In the genomic region with DNA sequence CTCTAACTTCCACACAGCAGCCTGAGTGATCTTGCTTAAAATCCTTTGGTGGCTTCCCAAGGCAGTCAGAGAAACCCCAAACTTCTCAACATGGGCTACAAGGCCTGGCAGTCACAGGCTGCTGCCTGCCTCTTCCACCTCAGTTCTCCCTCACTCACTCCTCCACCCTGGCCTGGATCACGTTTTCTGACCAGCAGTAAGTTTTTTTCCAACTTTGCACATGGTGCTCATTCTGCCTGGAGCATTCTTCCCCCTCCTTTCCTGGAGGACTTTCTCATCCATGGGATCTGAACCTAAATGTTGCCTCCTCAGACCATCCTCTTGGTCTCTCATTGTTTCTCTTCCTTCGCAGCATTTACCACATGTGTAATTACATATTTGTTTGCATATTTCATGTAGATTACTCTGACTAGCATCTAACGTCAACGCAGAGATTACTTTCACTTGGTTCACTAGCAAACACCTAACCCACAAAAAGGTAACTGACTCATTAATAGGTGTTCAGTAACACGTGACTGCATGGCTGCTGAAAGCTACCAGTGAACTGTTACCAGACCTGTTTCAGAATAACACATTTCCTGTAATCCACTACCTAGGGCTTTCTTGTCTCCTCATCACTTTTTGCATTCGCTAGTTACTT, we compare ENCODE assay signal across 8 cellular contexts. TPM values are rescaled to one million over a fixed set of nuclear protein-coding genes. Genes with fewer than 3 reads are reported as not detected.
DNase-seq lines count a peak whose midpoint lies in the region; ATAC-seq and TF ChIP-seq lines count a peak whose summit lies in the region.

No MANE protein-coding gene starts in this region.

- DNase-seq in CD4-positive, alpha-beta memory T cell, result peak; percentile 78 to 89 (median 85)
- peak; percentile 19 to 23 for DNase-seq in stimulated activated CD8-positive, alpha-beta memory T cell treated with anti-CD3 and anti-CD28 coated beads, Interleukin-2, amount 100 ng/mL, for 1 hour (ENCODE audit: low read depth in 2 of 2)
- no peak for DNase-seq in retina

- no peaks in the 10 kb centered on the region for H3K9me3 Mint-ChIP-seq in CD4-positive, alpha-beta memory T cell
- no peaks in the 10 kb centered on the region for H3K9me3 Mint-ChIP-seq in activated naive CD4-positive, alpha-beta T cell treated with anti-CD3 and anti-CD28 coated beads, Interleukin-2, amount 50 U/mL, for 24 hours

- no peaks in the 10 kb centered on the region for H3K27me3 ChIP-seq in CD4-positive, alpha-beta memory T cell (ENCODE audit: insufficient read depth, low read length)

- peak overlapping the region; percentile 74 to 92 (median 78) for H3K4me3 Mint-ChIP-seq in CD4-positive, alpha-beta memory T cell
- peak overlapping the region; percentile 79 for H3K4me3 Mint-ChIP-seq in activated naive CD4-positive, alpha-beta T cell treated with anti-CD3 and anti-CD28 coated beads, Interleukin-2, amount 50 U/mL, for 24 hours

- POLR2A ChIA-PET in CD4-positive, alpha-beta memory T cell (lab: Charles Lee; ENCODE audit: partially characterized antibody), result interaction anchor here (0.6 to 7.0 kb wide), 9 partner anchors 8 to 64 kb away, joined by 3 to 36 read pairs (median 7); a partner anchor contains a TSS

- CTCF ChIA-PET in CD4-positive, alpha-beta memory T cell (lab: Charles Lee; ENCODE audit: partially characterized antibody), result interaction anchor here (0.6 to 1.6 kb wide), 6 partner anchors 9 to 134 kb away, joined by 3 to 4 read pairs (median 3); no protein-coding TSS in a partner anchor

- peak overlapping the region; percentile 29 to 57 for H3K4me3 ChIP-seq in CD4-positive, alpha-beta memory T cell (ENCODE audit: low read length in 2 of 2)

- peaks cover 19 to 29% of the 10 kb centered on the region in 2 donors for H3K36me3 Mint-ChIP-seq in CD4-positive, alpha-beta memory T cell
- H3K36me3 Mint-ChIP-seq in activated naive CD4-positive, alpha-beta T cell treated with anti-CD3 and anti-CD28 coated beads, Interleukin-2, amount 50 U/mL, for 24 hours, result peaks cover 24% of the 10 kb centered on the region

- intact Hi-C loops in CD4-positive, alpha-beta memory T cell (cut with micrococcal nuclease), result loop anchor here (1.0 kb wide), 2 partner anchors 9 kb away; no protein-coding TSS in a partner anchor

- H3K36me3 ChIP-seq in CD4-positive, alpha-beta memory T cell (ENCODE audit: insufficient read depth, low read length), result no peaks in the 10 kb centered on the region

- ATAC-seq in GM21381 (IDR thresholded peaks at IDR 0.05; ENCODE audit: unreplicated experiment), result peak; percentile 86
- peak; percentile 64 for ATAC-seq in HG03575 (IDR thresholded peaks at IDR 0.05; ENCODE audit: extremely low read depth, insufficient number of reproducible peaks, low FRiP score, unreplicated experiment)
- ATAC-seq in GM21360 (IDR thresholded peaks at IDR 0.05; ENCODE audit: unreplicated experiment), result no peak
- ATAC-seq in SK-N-SH treated with all-trans-retinoic acid at 6 μM for 48 hours, result no peak

- peaks cover 66 to 91% (median 77%) of the 10 kb centered on the region in 4 donors for H3K4me1 Mint-ChIP-seq in CD4-positive, alpha-beta memory T cell
- H3K4me1 Mint-ChIP-seq in activated naive CD4-positive, alpha-beta T cell treated with anti-CD3 and anti-CD28 coated beads, Interleukin-2, amount 50 U/mL, for 24 hours, result peaks cover 84% of the 10 kb centered on the region

- H3K27me3 Mint-ChIP-seq in CD4-positive, alpha-beta memory T cell, result no peaks in the 10 kb centered on the region
- H3K27me3 Mint-ChIP-seq in activated naive CD4-positive, alpha-beta T cell treated with anti-CD3 and anti-CD28 coated beads, Interleukin-2, amount 50 U/mL, for 24 hours, result no peaks in the 10 kb centered on the region

- peaks cover 98% of the 10 kb centered on the region for H3K4me1 ChIP-seq in CD4-positive, alpha-beta memory T cell (ENCODE audit: insufficient read depth, low read length)

- H3K9me3 ChIP-seq in CD4-positive, alpha-beta memory T cell (ENCODE audit: control insufficient read depth in 1 of 2, low read length in 2 of 2), result no peaks in the 10 kb centered on the region

- H3K27ac Mint-ChIP-seq in CD4-positive, alpha-beta memory T cell, result peak overlapping the region; percentile 82 to 99 (median 97)
- peak overlapping the region; percentile 97 for H3K27ac Mint-ChIP-seq in activated naive CD4-positive, alpha-beta T cell treated with anti-CD3 and anti-CD28 coated beads, Interleukin-2, amount 50 U/mL, for 24 hours

- H3K27ac ChIP-seq in CD4-positive, alpha-beta memory T cell (ENCODE audit: low read depth, low read length), result peak overlapping the region; percentile 87

TF ChIP-seq in SK-N-SH treated with all-trans-retinoic acid at 6 μM for 48 hours, 23 proteins besides CTCF, POLR2A, EP300 and RAD21:
- TF ChIP-seq, protein P1, sequence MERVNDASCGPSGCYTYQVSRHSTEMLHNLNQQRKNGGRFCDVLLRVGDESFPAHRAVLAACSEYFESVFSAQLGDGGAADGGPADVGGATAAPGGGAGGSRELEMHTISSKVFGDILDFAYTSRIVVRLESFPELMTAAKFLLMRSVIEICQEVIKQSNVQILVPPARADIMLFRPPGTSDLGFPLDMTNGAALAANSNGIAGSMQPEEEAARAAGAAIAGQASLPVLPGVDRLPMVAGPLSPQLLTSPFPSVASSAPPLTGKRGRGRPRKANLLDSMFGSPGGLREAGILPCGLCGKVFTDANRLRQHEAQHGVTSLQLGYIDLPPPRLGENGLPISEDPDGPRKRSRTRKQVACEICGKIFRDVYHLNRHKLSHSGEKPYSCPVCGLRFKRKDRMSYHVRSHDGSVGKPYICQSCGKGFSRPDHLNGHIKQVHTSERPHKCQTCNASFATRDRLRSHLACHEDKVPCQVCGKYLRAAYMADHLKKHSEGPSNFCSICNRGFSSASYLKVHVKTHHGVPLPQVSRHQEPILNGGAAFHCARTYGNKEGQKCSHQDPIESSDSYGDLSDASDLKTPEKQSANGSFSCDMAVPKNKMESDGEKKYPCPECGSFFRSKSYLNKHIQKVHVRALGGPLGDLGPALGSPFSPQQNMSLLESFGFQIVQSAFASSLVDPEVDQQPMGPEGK (CRISPR knock-in tag; IDR thresholded peaks at IDR 0.05; ENCODE audit: borderline replicate concordance), result no peak
- no peak for TF ChIP-seq ESRRG (CRISPR knock-in tag; IDR thresholded peaks at IDR 0.05)
- TF ChIP-seq, protein P2, sequence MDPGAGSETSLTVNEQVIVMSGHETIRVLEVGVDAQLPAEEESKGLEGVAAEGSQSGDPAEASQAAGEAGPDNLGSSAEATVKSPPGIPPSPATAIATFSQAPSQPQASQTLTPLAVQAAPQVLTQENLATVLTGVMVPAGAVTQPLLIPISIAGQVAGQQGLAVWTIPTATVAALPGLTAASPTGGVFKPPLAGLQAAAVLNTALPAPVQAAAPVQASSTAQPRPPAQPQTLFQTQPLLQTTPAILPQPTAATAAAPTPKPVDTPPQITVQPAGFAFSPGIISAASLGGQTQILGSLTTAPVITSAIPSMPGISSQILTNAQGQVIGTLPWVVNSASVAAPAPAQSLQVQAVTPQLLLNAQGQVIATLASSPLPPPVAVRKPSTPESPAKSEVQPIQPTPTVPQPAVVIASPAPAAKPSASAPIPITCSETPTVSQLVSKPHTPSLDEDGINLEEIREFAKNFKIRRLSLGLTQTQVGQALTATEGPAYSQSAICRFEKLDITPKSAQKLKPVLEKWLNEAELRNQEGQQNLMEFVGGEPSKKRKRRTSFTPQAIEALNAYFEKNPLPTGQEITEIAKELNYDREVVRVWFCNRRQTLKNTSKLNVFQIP (CRISPR knock-in tag; IDR thresholded peaks at IDR 0.05; ENCODE audit: borderline replicate concordance, low read depth), result no peak
- TF ChIP-seq ZNF8 (CRISPR knock-in tag; IDR thresholded peaks at IDR 0.05), result no peak
- TF ChIP-seq, protein P3, sequence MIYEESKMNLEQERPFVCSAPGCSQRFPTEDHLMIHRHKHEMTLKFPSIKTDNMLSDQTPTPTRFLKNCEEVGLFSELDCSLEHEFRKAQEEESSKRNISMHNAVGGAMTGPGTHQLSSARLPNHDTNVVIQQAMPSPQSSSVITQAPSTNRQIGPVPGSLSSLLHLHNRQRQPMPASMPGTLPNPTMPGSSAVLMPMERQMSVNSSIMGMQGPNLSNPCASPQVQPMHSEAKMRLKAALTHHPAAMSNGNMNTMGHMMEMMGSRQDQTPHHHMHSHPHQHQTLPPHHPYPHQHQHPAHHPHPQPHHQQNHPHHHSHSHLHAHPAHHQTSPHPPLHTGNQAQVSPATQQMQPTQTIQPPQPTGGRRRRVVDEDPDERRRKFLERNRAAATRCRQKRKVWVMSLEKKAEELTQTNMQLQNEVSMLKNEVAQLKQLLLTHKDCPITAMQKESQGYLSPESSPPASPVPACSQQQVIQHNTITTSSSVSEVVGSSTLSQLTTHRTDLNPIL (CRISPR knock-in tag; IDR thresholded peaks at IDR 0.05; ENCODE audit: low read depth), result no peak

RNA-seq across cellular contexts. Expression of a gene that starts 17.1 kb away (rescaled TPM):
- total RNA-seq in CD4-positive, alpha-beta memory T cell, result 100 to 1,000 TPM; 102 to 107 TPM
- polyA plus RNA-seq in CD4-positive, alpha-beta memory T cell, result 10 to 100 TPM; 47.9 to 54.8 TPM

Comparison
In these comparisons a context has a peak if more than half of its experiments do, and no peak if none do; other contexts are left out.
1. ATAC-seq: peak in GM21381 (single experiment) and HG03575 (single experiment); none in GM21360 (single experiment) and SK-N-SH treated with all-trans-retinoic acid at 6 μM for 48 hours (single experiment).